In genomic region chr17:55264640-55265298, GRCh38 we compare ENCODE assay signal across 1 cellular context.
TF ChIP-seq lines count a peak whose summit lies in the region.

Gene HLF, plus strand, starts transcription at chr17:55264960. Its CDS starts 525 bp downstream, at chr17:55265485.

TF ChIP-seq in HepG2, 621 proteins besides CTCF, POLR2A, EP300 and RAD21 (continued from another document and continues in another):
- TF ChIP-seq THRA (CRISPR knock-in tag; IDR thresholded peaks at IDR 0.05; ENCODE audit: borderline replicate concordance) (peak; percentile 23; the same call in 1 of the 2 replicates), ADNP (CRISPR knock-in tag; IDR thresholded peaks at IDR 0.05) (no peak), ZNF574 (CRISPR knock-in tag; IDR thresholded peaks at IDR 0.05) (peak; percentile 75; the same call in 1 of the 2 replicates), GABPB1 (CRISPR knock-in tag; IDR thresholded peaks at IDR 0.05) (peak; percentile 51; the same call in 1 of the 2 replicates), E2F5 (CRISPR knock-in tag; conservative IDR thresholded peaks at IDR 0.05) (0 out of 2 replicates have a peak, but pooled peaks have one; percentile 29), RBM22 (optimal IDR thresholded peaks at IDR 0.05; ENCODE audit: low read length) (no peak), ZNF615 (CRISPR knock-in tag; IDR thresholded peaks at IDR 0.05; ENCODE audit: borderline replicate concordance) (no peak), PBX3 (CRISPR knock-in tag; IDR thresholded peaks at IDR 0.05; ENCODE audit: borderline replicate concordance) (no peak), YEATS2 (CRISPR knock-in tag; IDR thresholded peaks at IDR 0.05; ENCODE audit: borderline replicate concordance) (no peak), AKAP8 (CRISPR knock-in tag; IDR thresholded peaks at IDR 0.05) (no peak), EZH2 (conservative IDR thresholded peaks at IDR 0.05; ENCODE audit: low read depth, low read length) (no peak), ZBTB8A (CRISPR knock-in tag; IDR thresholded peaks at IDR 0.05; ENCODE audit: borderline replicate concordance, low read depth) (no peak), RXRA (CRISPR knock-in tag; IDR thresholded peaks at IDR 0.05) (no peak), NFE2L2 (IDR thresholded peaks at IDR 0.05; ENCODE audit: low read length) (no peak), ELF1 (CRISPR knock-in tag; IDR thresholded peaks at IDR 0.05) (no peak), ZNF446 (CRISPR knock-in tag; IDR thresholded peaks at IDR 0.05) (peak; percentile 65; the same call in 1 of the 2 replicates), MBD4 (IDR thresholded peaks at IDR 0.05; ENCODE audit: borderline replicate concordance, low read length) (no peak), KAT2B (IDR thresholded peaks at IDR 0.05; ENCODE audit: borderline replicate concordance, low read depth, low read length) (no peak), ZMAT5 (CRISPR knock-in tag; IDR thresholded peaks at IDR 0.05; ENCODE audit: borderline replicate concordance, low read depth) (no peak), NAIF1 (CRISPR knock-in tag; IDR thresholded peaks at IDR 0.05; ENCODE audit: borderline replicate concordance) (no peak), ZNF451 (CRISPR knock-in tag; IDR thresholded peaks at IDR 0.05) (peak; percentile 81; the same call in 1 of the 2 replicates), ZNF800 (CRISPR knock-in tag; IDR thresholded peaks at IDR 0.05) (no peak), ZNF792 (CRISPR knock-in tag; IDR thresholded peaks at IDR 0.05) (peak; percentile 52; the same call in 1 of the 2 replicates), ARHGAP35 (CRISPR knock-in tag; IDR thresholded peaks at IDR 0.05; ENCODE audit: borderline replicate concordance) (no peak), ZNF33B (CRISPR knock-in tag; IDR thresholded peaks at IDR 0.05) (no peak), ZFP41 (CRISPR knock-in tag; IDR thresholded peaks at IDR 0.05; ENCODE audit: borderline replicate concordance) (no peak), SNRNP70 (IDR thresholded peaks at IDR 0.05; ENCODE audit: low read depth, low read length) (no peak), PHF5A (CRISPR knock-in tag; IDR thresholded peaks at IDR 0.05; ENCODE audit: low read depth, unreplicated experiment) (peak; percentile 89), HMG20B (CRISPR knock-in tag; conservative IDR thresholded peaks at IDR 0.05) (no peak), ERF (CRISPR knock-in tag; IDR thresholded peaks at IDR 0.05) (peak; percentile 84), RAD51 (IDR thresholded peaks at IDR 0.05; ENCODE audit: borderline replicate concordance) (no peak), BHLHE40 (IDR thresholded peaks at IDR 0.05; ENCODE audit: low read length) (peak; percentile 93), ZFP36 (IDR thresholded peaks at IDR 0.05; ENCODE audit: borderline replicate concordance, low read depth, low read length, partially characterized antibody) (no peak), MYC (CRISPR knock-in tag; IDR thresholded peaks at IDR 0.05; ENCODE audit: borderline replicate concordance) (peak; percentile 65), BORCS8-MEF2B (CRISPR knock-in tag; IDR thresholded peaks at IDR 0.05) (peak; percentile 29; the same call in 1 of the 2 replicates), CSRNP1 (CRISPR knock-in tag; IDR thresholded peaks at IDR 0.05) (no peak), ZNF660 (CRISPR knock-in tag; IDR thresholded peaks at IDR 0.05; ENCODE audit: borderline replicate concordance, low read depth) (no peak), TFDP1 (CRISPR knock-in tag; IDR thresholded peaks at IDR 0.05; ENCODE audit: borderline replicate concordance) (peak; percentile 88), ZBTB34 (CRISPR knock-in tag; IDR thresholded peaks at IDR 0.05) (no peak), SNAPC4 (CRISPR knock-in tag; IDR thresholded peaks at IDR 0.05) (no peak), ATF7 (IDR thresholded peaks at IDR 0.05) (no peak), ATF7 (CRISPR knock-in tag; IDR thresholded peaks at IDR 0.05) (peak; percentile 68), ISX (CRISPR knock-in tag; conservative IDR thresholded peaks at IDR 0.05) (no peak), PREB (CRISPR knock-in tag; IDR thresholded peaks at IDR 0.05) (no peak)
